15 cellular contexts compared by ENCODE assay signal in genomic region chrX:23786268-23786815, GRCh38. TPM values are rescaled to one million over a fixed set of nuclear protein-coding genes. Genes with fewer than 3 reads are reported as not detected.
DNase-seq lines count a peak whose midpoint lies in the region; ATAC-seq and TF ChIP-seq lines count a peak whose summit lies in the region.
"Had no signal": no experiment of that assay in that cellular context is flagged by ENCODE, and none has a peak within 500 bp of the region (broad histone marks: within the 10 kb centered on the region; RNA-seq: fewer than 3 reads in every experiment).

No MANE protein-coding gene starts in this region.

- H3K4me1 ChIP-seq in ACC112 (ENCODE audit: control insufficient read depth, insufficient read depth, low read length, unreplicated experiment) (peaks cover 25% of the 10 kb centered on the region), PC-3 (ENCODE audit: insufficient read depth, low read length) (peaks cover 27% of the 10 kb centered on the region), MM.1S (ENCODE audit: low read length) (peaks cover 8% of the 10 kb centered on the region)

- CTCF ChIA-PET in PC-3 (lab: Charles Lee): no interaction called here

- H2AFZ ChIP-seq in ACC112 (ENCODE audit: low read length, unreplicated experiment): no peak overlapping the region
- H2AFZ ChIP-seq in PC-3 (ENCODE audit: low read length): no peak overlapping the region
- no peak overlapping the region for H2AFZ ChIP-seq in MM.1S (ENCODE audit: low read length)

- no peak for TF ChIP-seq CTCF in PC-3 (conservative IDR thresholded peaks at IDR 0.05; ENCODE audit: low read depth, low read length)
- TF ChIP-seq CTCF in MM.1S (IDR thresholded peaks at IDR 0.05; ENCODE audit: low read length): no peak

- H3K9me2 ChIP-seq in PC-3 (replicated peaks; ENCODE audit: low read length) (no peaks in the 10 kb centered on the region), MM.1S (replicated peaks; ENCODE audit: insufficient read depth, low read length) (no peaks in the 10 kb centered on the region)
- H3K9me2 ChIP-seq: SK-N-SH had no signal

- H3K4me3 ChIP-seq in ACC112 (ENCODE audit: low read depth, low read length): peak overlapping the region; percentile 99; the same call in 1 of the 2 replicates
- no peak overlapping the region for H3K4me3 ChIP-seq in PC-3 (ENCODE audit: low read length)
- no peak overlapping the region for H3K4me3 ChIP-seq in MM.1S (ENCODE audit: low read length)

- H3K9ac ChIP-seq in PC-3 (ENCODE audit: low read length): no peak overlapping the region
- H3K9ac ChIP-seq in MM.1S (ENCODE audit: low read length): no peak overlapping the region
- H3K9ac ChIP-seq: SK-N-SH had no signal

- POLR2A ChIA-PET in PC-3 (lab: Charles Lee; ENCODE audit: unreplicated experiment): no interaction called here

- H3K27me3 ChIP-seq in ACC112 (ENCODE audit: insufficient read depth, low read length) (no peaks in the 10 kb centered on the region), PC-3 (ENCODE audit: low read length) (no peaks in the 10 kb centered on the region), MM.1S (replicated peaks; ENCODE audit: insufficient read depth, low read length) (no peaks in the 10 kb centered on the region)

- H3K79me2 ChIP-seq in ACC112 (ENCODE audit: control insufficient read depth, insufficient read depth, low read length, unreplicated experiment): peaks cover 19% of the 10 kb centered on the region
- H3K79me2 ChIP-seq in PC-3 (ENCODE audit: low read length): peaks cover 23% of the 10 kb centered on the region
- no peaks in the 10 kb centered on the region; the same call in 1 of the 2 replicates for H3K79me2 ChIP-seq in MM.1S (ENCODE audit: low read length)

- no peaks in the 10 kb centered on the region for H3K9me3 ChIP-seq in PC-3 (ENCODE audit: low read length)
- H3K9me3 ChIP-seq in MM.1S (replicated peaks; ENCODE audit: insufficient read depth, low read length): no peaks in the 10 kb centered on the region
- H3K9me3 ChIP-seq: SK-N-SH had no signal

- H3K36me3 ChIP-seq in ACC112 (ENCODE audit: insufficient read depth, low read length) (peaks cover 26% of the 10 kb centered on the region), PC-3 (ENCODE audit: low read depth, low read length) (peaks cover 11% of the 10 kb centered on the region), MM.1S (replicated peaks; ENCODE audit: insufficient read depth, low read length) (no peaks in the 10 kb centered on the region)

- H3F3A ChIP-seq in PC-3 (ENCODE audit: low read length, unreplicated experiment) (peaks cover 19% of the 10 kb centered on the region), MM.1S (ENCODE audit: insufficient read depth, low read length) (peaks cover 13% of the 10 kb centered on the region)

- intact Hi-C loops in PC-3 (cut with micrococcal nuclease): no loop called here

- no TSS peak for BruUV-seq in PC-3 (replicated peaks; lab: Mats Ljungman, UMichigan)

- H3K4me2 ChIP-seq in PC-3 (ENCODE audit: low read length) (peak overlapping the region; percentile 89; the same call in 1 of the 2 replicates), MM.1S (ENCODE audit: low read depth, low read length) (no peak overlapping the region)
- H3K4me2 ChIP-seq: SK-N-SH had no signal

- no peak for DNase-seq in PC-3
- DNase-seq in dermis blood vessel endothelial cell: peak; percentile 57
- peak; percentile 58 to 68 for DNase-seq in lung microvascular endothelial cell (ENCODE audit: low read depth in 2 of 2)
- DNase-seq in MM.1S: no peak
- no peak for DNase-seq in T-helper 1 cell
- DNase-seq: activated CD4-positive, CD25-positive, alpha-beta regulatory T cell treated with anti-CD3 and anti-CD28 coated beads, Interleukin-2, amount 50 U/mL, for 72 hours; activated T-cell treated with anti-CD3 and anti-CD28 coated beads, Interleukin-2, amount 50 U/mL, for 24 hours; HCEC 1CT; NCI-H1436; NCI-H69; occipital lobe; SK-N-SH had no signal

- H4K20me1 ChIP-seq in PC-3 (ENCODE audit: low read length) (peaks cover 23% of the 10 kb centered on the region), MM.1S (ENCODE audit: insufficient read depth, low read length) (no peaks in the 10 kb centered on the region)

- peak overlapping the region; percentile 100 for H3K27ac ChIP-seq in ACC112 (ENCODE audit: low read depth, low read length)
- no peak overlapping the region for H3K27ac ChIP-seq in PC-3 (ENCODE audit: low read length)
- H3K27ac ChIP-seq in MM.1S (ENCODE audit: low read length): no peak overlapping the region

- ATAC-seq in PC-3: no peak
- ATAC-seq in HG02642 (IDR thresholded peaks at IDR 0.05; ENCODE audit: poor library complexity, unreplicated experiment): no peak
- no peak for ATAC-seq in GM18519 (IDR thresholded peaks at IDR 0.05; ENCODE audit: low FRiP score, unreplicated experiment)

RNA-seq across cellular contexts. Expression of gene SAT1, which starts 3.4 kb away (rescaled TPM):
- total RNA-seq in PC-3 (2014; rRNA removed) (414 and 448 TPM in 2 replicates), dermis blood vessel endothelial cell (305 and 422 TPM in 2 replicates), lung microvascular endothelial cell (85.7 and 147 TPM in 2 replicates)

RNA-seq across cellular contexts. Expression of gene ACOT9, which starts 43.3 kb away (rescaled TPM):
- total RNA-seq in PC-3 (2014; rRNA removed) (66.2 and 75.6 TPM in 2 replicates), dermis blood vessel endothelial cell (86.1 and 87.3 TPM in 2 replicates), lung microvascular endothelial cell (54.6 and 61.0 TPM in 2 replicates)

Comparison
In these comparisons a context has a peak if more than half of its experiments do, and no peak if none do; other contexts are left out.
1. DNase-seq: peak in dermis blood vessel endothelial cell (single experiment) and lung microvascular endothelial cell (2 of 2); none in PC-3 (single experiment), MM.1S (single experiment) and T-helper 1 cell (0 of 5).